ENCODE assay signal across 17 cellular contexts in genomic region chr11:69899957-69900821, GRCh38.
DNase-seq lines count a peak whose midpoint lies in the region; ATAC-seq and TF ChIP-seq lines count a peak whose summit lies in the region.
"Had no signal": no experiment of that assay in that cellular context is flagged by ENCODE, and none has a peak within 500 bp of the region (broad histone marks: within the 10 kb centered on the region; RNA-seq: fewer than 3 reads in every experiment).

No MANE protein-coding gene starts in this region.

- no peak overlapping the region for H2AK5ac ChIP-seq in IMR-90 (ENCODE audit: low read depth, low read length)

- H3K9me3 ChIP-seq in IMR-90 (ENCODE audit: control insufficient read depth, insufficient read depth, low read length) (peaks cover 2% of the 10 kb centered on the region; the same call in 1 of the 2 replicates), lung (ENCODE audit: control insufficient read depth in 2 of 2, insufficient read depth in 1 of 2, low read length in 1 of 2) (no peaks in the 10 kb centered on the region), thyroid gland (no peaks in the 10 kb centered on the region)
- H3K9me3 ChIP-seq: neutrophil had no signal

- no peak overlapping the region for H3K9ac ChIP-seq in IMR-90 (ENCODE audit: low read depth, low read length)

- peak overlapping the region; percentile 72 for H2AFZ ChIP-seq in IMR-90 (replicated peaks; ENCODE audit: low read length, poor library complexity)

- H3K4me1 ChIP-seq in IMR-90 (ENCODE audit: control insufficient read depth, insufficient read depth, low read length), result peaks cover 9% of the 10 kb centered on the region
- no peaks in the 10 kb centered on the region for H3K4me1 ChIP-seq in lung (ENCODE audit: control insufficient read depth in 2 of 2, insufficient read depth in 2 of 2, low read length in 2 of 2)
- H3K4me1 ChIP-seq in thyroid gland, result no peaks in the 10 kb centered on the region

- dilution Hi-C loops in IMR-90 (cut with HindIII; ENCODE audit: low sequenced_read_pairs, unreplicated experiment), result loop anchor here (25.0 kb wide), 1 partner anchor 262 kb away; no protein-coding TSS in a partner anchor

- WGBS in IMR-90 (ENCODE audit: extremely low coverage in 2 of 2, insufficient read length in 1 of 2), 2 experiments, result 55% methylated on average over 5 of the region's 9 CpGs; no CpG with 5 or more reads in 1 of the 2 experiments
- 64 to 71% methylated on average over 9 of the region's 9 CpGs for WGBS in lung, 2 donors
- WGBS in thyroid gland, 2 donors, result 66 to 80% methylated on average over 7 to 8 of the region's 9 CpGs

- H3K4me3 ChIP-seq in IMR-90 (ENCODE audit: insufficient read depth, low read depth, low read length), result no peak overlapping the region
- no peak overlapping the region for H3K4me3 ChIP-seq in choroid plexus epithelial cell (ENCODE audit: low read depth, low read length)
- H3K4me3 ChIP-seq in lung, result no peak overlapping the region
- no peak overlapping the region for H3K4me3 ChIP-seq in thyroid gland (replicated peaks in 1 of 3)

- TF ChIP-seq POLR2A in IMR-90 (IDR thresholded peaks at IDR 0.05; ENCODE audit: low read depth, low read length) (no peak), thyroid gland (IDR thresholded peaks at IDR 0.05) (no peak)

- CTCF ChIA-PET in IMR-90 (lab: Yijun Ruan, JAX), result interaction anchor here (0.6 to 1.6 kb wide), 2 partner anchors 15 to 277 kb away, joined by 3 to 4 read pairs; no protein-coding TSS in a partner anchor

- no peak overlapping the region for H2BK5ac ChIP-seq in IMR-90 (ENCODE audit: low read depth, low read length, poor library complexity, severe bottlenecking)

- no peak for TF ChIP-seq CTCF in IMR-90 (conservative IDR thresholded peaks at IDR 0.05; ENCODE audit: low read depth, low read length)
- TF ChIP-seq CTCF in choroid plexus epithelial cell (conservative IDR thresholded peaks at IDR 0.05; ENCODE audit: low read depth, low read length), result no peak
- no peak for TF ChIP-seq CTCF in lung (IDR thresholded peaks at IDR 0.05; ENCODE audit: control extremely low read depth, extremely low read depth)
- no peak for TF ChIP-seq CTCF in thyroid gland (IDR thresholded peaks at IDR 0.05)

- no peak overlapping the region for H3K56ac ChIP-seq in IMR-90 (ENCODE audit: extremely low read depth, insufficient read depth, low read length)

- H2BK120ac ChIP-seq in IMR-90 (ENCODE audit: low read depth, low read length), result peak overlapping the region; percentile 23; the same call in 1 of the 2 replicates

- no peak overlapping the region for H3K4me2 ChIP-seq in IMR-90 (ENCODE audit: low read depth, low read length)

- H2BK15ac ChIP-seq in IMR-90 (ENCODE audit: low read depth, low read length), result no peak overlapping the region

- H4K91ac ChIP-seq in IMR-90 (ENCODE audit: insufficient read depth, low read depth, low read length), result no peak overlapping the region

- no peaks in the 10 kb centered on the region for H3K36me3 ChIP-seq in IMR-90 (ENCODE audit: control insufficient read depth, insufficient read depth, low read length)
- no peaks in the 10 kb centered on the region for H3K36me3 ChIP-seq in lung (ENCODE audit: control insufficient read depth in 2 of 2, insufficient read depth in 2 of 2, low read length in 2 of 2)
- H3K36me3 ChIP-seq in thyroid gland, result no peaks in the 10 kb centered on the region
- H3K36me3 ChIP-seq: neutrophil had no signal

- peak; percentile 69 for ATAC-seq in IMR-90 (ENCODE audit: low read depth)
- ATAC-seq in lung (ENCODE audit: insufficient read depth, low FRiP score), result peak; percentile 19
- no peak for ATAC-seq in GM21515 (IDR thresholded peaks at IDR 0.05; ENCODE audit: unreplicated experiment)
- ATAC-seq: activated T-cell treated with anti-CD3 and anti-CD28 coated beads, Interleukin-2, amount 50 U/mL, for 4 hours had no signal

- no peak for TF ChIP-seq RAD21 in IMR-90 (IDR thresholded peaks at IDR 0.05; ENCODE audit: low read length)

- H3K14ac ChIP-seq in IMR-90 (replicated peaks; ENCODE audit: low read depth, low read length), result no peak overlapping the region

- no peak overlapping the region; a peak in 1 of 4 replicates for H4K8ac ChIP-seq in IMR-90 (ENCODE audit: low read depth in 2 of 2, low read length in 2 of 2)

- H3K23ac ChIP-seq in IMR-90 (ENCODE audit: low read depth, low read length), result no peak overlapping the region

- DNase-seq in A172 (ENCODE audit: low spot score) (peak; percentile 85), IMR-90 (no peak), choroid plexus epithelial cell (ENCODE audit: low read depth) (peak; percentile 35), lung (ENCODE audit: low spot score) (no peak), DMS 273 (lab: John Stamatoyannopoulos, UW; ENCODE audit: unreplicated experiment) (no peak), activated T-cell treated with anti-CD3 and anti-CD28 coated beads for 4 hours (no peak), thyroid gland (no peak)
- DNase-seq: activated CD4-positive, alpha-beta T cell treated with anti-CD3 and anti-CD28 coated beads for 1 hour; activated T-cell treated with anti-CD3 and anti-CD28 coated beads, Interleukin-2, amount 50 U/mL, for 4 hours; DMS153; effector memory CD4-positive, alpha-beta T cell; Kasumi-1; NCI-H2171 treated with DMSO at 0.1 percent for 48 hours; stimulated activated CD8-positive, alpha-beta memory T cell treated with anti-CD3 and anti-CD28 coated beads, Interleukin-4, amount 100 ng/mL, for 48 hours; SW 1271 had no signal

- H3K4ac ChIP-seq in IMR-90 (ENCODE audit: low read depth, low read length), result no peak overlapping the region

- in situ Hi-C loops in IMR-90 (cut with MboI; ENCODE audit: low sequenced_read_pairs), result no loop called here

- H3K79me1 ChIP-seq in IMR-90 (ENCODE audit: low read depth in 1 of 2, low read length in 2 of 2), result no peaks in the 10 kb centered on the region

- H3K27me3 ChIP-seq in IMR-90 (ENCODE audit: control insufficient read depth, insufficient read depth, low read length) (peaks cover 3% of the 10 kb centered on the region; the same call in 1 of the 2 replicates), lung (ENCODE audit: control insufficient read depth, insufficient read depth) (no peaks in the 10 kb centered on the region), thyroid gland (no peaks in the 10 kb centered on the region)

- intact Hi-C loops in IMR-90 (cut with micrococcal nuclease) (no loop called here), thyroid gland (cut with DNase I) (no loop called here)

- H4K5ac ChIP-seq in IMR-90 (ENCODE audit: low read depth, low read length), result no peak overlapping the region

- 0 out of 2 replicates have a peak overlapping the region, but pooled peaks have one; percentile 24 for H2BK20ac ChIP-seq in IMR-90 (ENCODE audit: low read depth, low read length)

- H3K18ac ChIP-seq in IMR-90 (ENCODE audit: low read depth, low read length), result no peak overlapping the region

- peaks cover 5% of the 10 kb centered on the region; the same call in 1 of the 2 replicates for H3K9me1 ChIP-seq in IMR-90 (ENCODE audit: insufficient read depth, low read length)

- POLR2A ChIA-PET in IMR-90 (lab: Charles Lee; ENCODE audit: unreplicated experiment), result no interaction called here

- BruUV-seq in IMR-90 (replicated peaks; lab: Mats Ljungman, UMichigan), result no TSS peak

- peak overlapping the region; percentile 28 for H2AK9ac ChIP-seq in IMR-90 (replicated peaks; ENCODE audit: low read depth, low read length, poor library complexity)

- no peak overlapping the region for H3K27ac ChIP-seq in IMR-90 (ENCODE audit: insufficient read depth, low read length)
- no peak overlapping the region for H3K27ac ChIP-seq in lung (ENCODE audit: low read depth in 1 of 2, low read length in 1 of 2)
- no peak overlapping the region for H3K27ac ChIP-seq in thyroid gland
- H3K27ac ChIP-seq: neutrophil had no signal

- no peaks in the 10 kb centered on the region for H4K20me1 ChIP-seq in IMR-90 (ENCODE audit: insufficient read depth, low read length)

TF ChIP-seq in IMR-90, 13 proteins besides CTCF, POLR2A, EP300 and RAD21:
- TF ChIP-seq MAFK (IDR thresholded peaks at IDR 0.05; ENCODE audit: low read depth, low read length) (no peak), CEBPB (IDR thresholded peaks at IDR 0.05; ENCODE audit: low read depth, low read length) (no peak), FOS (IDR thresholded peaks at IDR 0.05; ENCODE audit: low read depth, low read length) (no peak), BHLHE40 (IDR thresholded peaks at IDR 0.05; ENCODE audit: low read depth, low read length) (no peak), NFE2L2 (IDR thresholded peaks at IDR 0.05; ENCODE audit: low read depth, low read length) (no peak), RCOR1 (IDR thresholded peaks at IDR 0.05; ENCODE audit: insufficient replicate concordance, low read length) (no peak), ELK1 (IDR thresholded peaks at IDR 0.05; ENCODE audit: borderline replicate concordance, low read depth, low read length) (no peak), MAZ (IDR thresholded peaks at IDR 0.05; ENCODE audit: borderline replicate concordance, low read depth, low read length) (no peak), USF2 (IDR thresholded peaks at IDR 0.05; ENCODE audit: low read depth, low read length) (no peak), RFX5 (IDR thresholded peaks at IDR 0.05; ENCODE audit: low read depth, low read length) (no peak), MXI1 (IDR thresholded peaks at IDR 0.05; ENCODE audit: borderline replicate concordance, low read depth, low read length) (no peak), CHD1 (IDR thresholded peaks at IDR 0.05; ENCODE audit: low read depth, low read length) (no peak)

Comparison
In these comparisons a context has a peak if more than half of its experiments do, and no peak if none do; other contexts are left out.
1. DNase-seq: peak in A172 (single experiment) and choroid plexus epithelial cell (single experiment); none in IMR-90 (single experiment), lung (single experiment), DMS 273 (single experiment), activated T-cell treated with anti-CD3 and anti-CD28 coated beads for 4 hours (single experiment) and thyroid gland (0 of 2).